ENCODE assay signal across 20 cellular contexts in genomic region chr14:48747683-48748082, GRCh38.
"Had no signal": no experiment of that assay in that cellular context is flagged by ENCODE, and none has a peak within 500 bp of the region (broad histone marks: within the 10 kb centered on the region; RNA-seq: fewer than 3 reads in every experiment).

No MANE protein-coding gene starts in this region.

- H3K36me3 ChIP-seq: brain microvascular endothelial cell, lower lobe of right lung, prostate gland, thoracic aorta, uterus had no signal

- H3K4me3 ChIP-seq: lower lobe of right lung, prostate gland, thoracic aorta, uterus had no signal

- H3K4me1 ChIP-seq: lower lobe of right lung, prostate gland, uterus had no signal

- H3K27ac Mint-ChIP-seq: activated CD8-positive, alpha-beta memory T cell treated with anti-CD3 and anti-CD28 coated beads, Interleukin-2, amount 10 ng/mL, durations not matched to agents 7 days and 5 days; activated naive CD8-positive, alpha-beta T cell; activated T-cell treated with anti-CD3 and anti-CD28 coated beads, Interleukin-2, amount 50 U/mL, for 24 hours; mesothelial cell of epicardium; naive B cell; stimulated activated naive CD8-positive, alpha-beta T cell treated with anti-CD3 and anti-CD28 coated beads, Interleukin-15, amount 100 ng/mL, for 72 hours had no signal

- H3K9me3 ChIP-seq: lower lobe of right lung, prostate gland, thoracic aorta, uterus had no signal

- H3K9me3 Mint-ChIP-seq: mesothelial cell of epicardium had no signal

- H3K4me3 Mint-ChIP-seq: activated CD8-positive, alpha-beta memory T cell treated with anti-CD3 and anti-CD28 coated beads, Interleukin-2, amount 10 ng/mL, durations not matched to agents 7 days and 5 days; activated naive CD8-positive, alpha-beta T cell; activated T-cell treated with anti-CD3 and anti-CD28 coated beads, Interleukin-2, amount 50 U/mL, for 24 hours; mesothelial cell of epicardium; naive B cell; stimulated activated naive CD8-positive, alpha-beta T cell treated with anti-CD3 and anti-CD28 coated beads, Interleukin-15, amount 100 ng/mL, for 72 hours had no signal

- H3K27ac ChIP-seq: brain microvascular endothelial cell, lower lobe of right lung, prostate gland, thoracic aorta, uterus had no signal

- H3K27me3 ChIP-seq: brain microvascular endothelial cell, uterus had no signal

- DNase-seq: activated CD4-positive, alpha-beta T cell treated with anti-CD3 and anti-CD28 coated beads, Interleukin-2, amount 50 U/mL, for 48 hours; activated CD4-positive, CD25-positive, alpha-beta regulatory T cell treated with anti-CD3 and anti-CD28 coated beads, Interleukin-2, amount 50 U/mL, for 72 hours; activated CD8-positive, alpha-beta memory T cell treated with anti-CD3 and anti-CD28 coated beads, Interleukin-2, amount 10 ng/mL, durations not matched to agents 7 days and 5 days; activated gamma-delta T cell; activated T-cell treated with anti-CD3 and anti-CD28 coated beads, Interleukin-2, amount 50 U/mL, for 24 hours; amygdala; brain microvascular endothelial cell; cerebellar nuclear complex; dermis blood vessel endothelial cell; lower lobe of right lung; naive B cell; nucleus accumbens; stimulated activated CD4-positive, alpha-beta T cell treated with anti-CD3 and anti-CD28 coated beads, Interleukin-4, amount 100 ng/mL, for 1 hour; stimulated activated CD8-positive, alpha-beta memory T cell treated with anti-CD3 and anti-CD28 coated beads, Interleukin-4, amount 100 ng/mL, for 48 hours; stimulated activated naive CD8-positive, alpha-beta T cell treated with anti-CD3 and anti-CD28 coated beads, Interleukin-15, amount 100 ng/mL, for 72 hours; uterus had no signal

- H3K4me1 Mint-ChIP-seq: activated CD8-positive, alpha-beta memory T cell treated with anti-CD3 and anti-CD28 coated beads, Interleukin-2, amount 10 ng/mL, durations not matched to agents 7 days and 5 days; naive B cell; stimulated activated naive CD8-positive, alpha-beta T cell treated with anti-CD3 and anti-CD28 coated beads, Interleukin-15, amount 100 ng/mL, for 72 hours had no signal

- H3K27me3 Mint-ChIP-seq: activated CD8-positive, alpha-beta memory T cell treated with anti-CD3 and anti-CD28 coated beads, Interleukin-2, amount 10 ng/mL, durations not matched to agents 7 days and 5 days; activated naive CD8-positive, alpha-beta T cell; activated T-cell treated with anti-CD3 and anti-CD28 coated beads, Interleukin-2, amount 50 U/mL, for 24 hours; naive B cell; stimulated activated naive CD8-positive, alpha-beta T cell treated with anti-CD3 and anti-CD28 coated beads, Interleukin-15, amount 100 ng/mL, for 72 hours had no signal

- H3K36me3 Mint-ChIP-seq: activated CD8-positive, alpha-beta memory T cell treated with anti-CD3 and anti-CD28 coated beads, Interleukin-2, amount 10 ng/mL, durations not matched to agents 7 days and 5 days; activated naive CD8-positive, alpha-beta T cell; mesothelial cell of epicardium; naive B cell had no signal
